Comparison of ENCODE assay signal across 2 cellular contexts in genomic region chr9:79569814-79570448, GRCh38.
TF ChIP-seq lines count a peak whose summit lies in the region.

No MANE protein-coding gene starts in this region.

TF ChIP-seq in SK-N-SH, 30 proteins besides CTCF, POLR2A, EP300 and RAD21 (continued from another document):
- TF ChIP-seq EZH2phosphoT487 (IDR thresholded peaks at IDR 0.05; ENCODE audit: borderline replicate concordance, low read depth): no peak
- no peak for TF ChIP-seq IRF3 (IDR thresholded peaks at IDR 0.05; ENCODE audit: low read depth, low read length)
- no peak for TF ChIP-seq FOXJ3 (CRISPR knock-in tag; IDR thresholded peaks at IDR 0.05)
- no peak for TF ChIP-seq PBX3 (IDR thresholded peaks at IDR 0.05)
- no peak for TF ChIP-seq RFX5 (IDR thresholded peaks at IDR 0.05; ENCODE audit: low read length)
- TF ChIP-seq ZBTB33 (IDR thresholded peaks at IDR 0.05; ENCODE audit: borderline replicate concordance, low read depth): no peak
- TF ChIP-seq TAF1 (IDR thresholded peaks at IDR 0.05; ENCODE audit: borderline replicate concordance, low read depth, low read length): no peak

TF ChIP-seq in SK-N-SH treated with all-trans-retinoic acid at 6 μM for 48 hours, 23 proteins besides CTCF, POLR2A, EP300 and RAD21 (continued from another document):
- TF ChIP-seq, protein P1, sequence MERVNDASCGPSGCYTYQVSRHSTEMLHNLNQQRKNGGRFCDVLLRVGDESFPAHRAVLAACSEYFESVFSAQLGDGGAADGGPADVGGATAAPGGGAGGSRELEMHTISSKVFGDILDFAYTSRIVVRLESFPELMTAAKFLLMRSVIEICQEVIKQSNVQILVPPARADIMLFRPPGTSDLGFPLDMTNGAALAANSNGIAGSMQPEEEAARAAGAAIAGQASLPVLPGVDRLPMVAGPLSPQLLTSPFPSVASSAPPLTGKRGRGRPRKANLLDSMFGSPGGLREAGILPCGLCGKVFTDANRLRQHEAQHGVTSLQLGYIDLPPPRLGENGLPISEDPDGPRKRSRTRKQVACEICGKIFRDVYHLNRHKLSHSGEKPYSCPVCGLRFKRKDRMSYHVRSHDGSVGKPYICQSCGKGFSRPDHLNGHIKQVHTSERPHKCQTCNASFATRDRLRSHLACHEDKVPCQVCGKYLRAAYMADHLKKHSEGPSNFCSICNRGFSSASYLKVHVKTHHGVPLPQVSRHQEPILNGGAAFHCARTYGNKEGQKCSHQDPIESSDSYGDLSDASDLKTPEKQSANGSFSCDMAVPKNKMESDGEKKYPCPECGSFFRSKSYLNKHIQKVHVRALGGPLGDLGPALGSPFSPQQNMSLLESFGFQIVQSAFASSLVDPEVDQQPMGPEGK (CRISPR knock-in tag; IDR thresholded peaks at IDR 0.05; ENCODE audit: borderline replicate concordance): no peak
- TF ChIP-seq OSR1 (CRISPR knock-in tag; IDR thresholded peaks at IDR 0.05): no peak
- no peak for TF ChIP-seq ESRRG (CRISPR knock-in tag; IDR thresholded peaks at IDR 0.05)
- no peak for TF ChIP-seq CSDC2 (CRISPR knock-in tag; IDR thresholded peaks at IDR 0.05)
- TF ChIP-seq ZFP3 (CRISPR knock-in tag; IDR thresholded peaks at IDR 0.05): no peak
- no peak for TF ChIP-seq RARB (CRISPR knock-in tag; IDR thresholded peaks at IDR 0.05)
- TF ChIP-seq TSHZ2 (CRISPR knock-in tag; IDR thresholded peaks at IDR 0.05): no peak
- no peak for TF ChIP-seq ARNTL (CRISPR knock-in tag; IDR thresholded peaks at IDR 0.05; ENCODE audit: borderline replicate concordance, low read depth)
- TF ChIP-seq GLIS3 (CRISPR knock-in tag; IDR thresholded peaks at IDR 0.05): no peak
- no peak for TF ChIP-seq ZNF8 (CRISPR knock-in tag; IDR thresholded peaks at IDR 0.05)
- TF ChIP-seq POU6F1 (CRISPR knock-in tag; IDR thresholded peaks at IDR 0.05; ENCODE audit: borderline replicate concordance, low read depth): no peak
- TF ChIP-seq, protein P2, sequence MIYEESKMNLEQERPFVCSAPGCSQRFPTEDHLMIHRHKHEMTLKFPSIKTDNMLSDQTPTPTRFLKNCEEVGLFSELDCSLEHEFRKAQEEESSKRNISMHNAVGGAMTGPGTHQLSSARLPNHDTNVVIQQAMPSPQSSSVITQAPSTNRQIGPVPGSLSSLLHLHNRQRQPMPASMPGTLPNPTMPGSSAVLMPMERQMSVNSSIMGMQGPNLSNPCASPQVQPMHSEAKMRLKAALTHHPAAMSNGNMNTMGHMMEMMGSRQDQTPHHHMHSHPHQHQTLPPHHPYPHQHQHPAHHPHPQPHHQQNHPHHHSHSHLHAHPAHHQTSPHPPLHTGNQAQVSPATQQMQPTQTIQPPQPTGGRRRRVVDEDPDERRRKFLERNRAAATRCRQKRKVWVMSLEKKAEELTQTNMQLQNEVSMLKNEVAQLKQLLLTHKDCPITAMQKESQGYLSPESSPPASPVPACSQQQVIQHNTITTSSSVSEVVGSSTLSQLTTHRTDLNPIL (CRISPR knock-in tag; IDR thresholded peaks at IDR 0.05; ENCODE audit: low read depth): no peak
- TF ChIP-seq ZFP30 (CRISPR knock-in tag; IDR thresholded peaks at IDR 0.05): no peak
- TF ChIP-seq ZC3H10 (CRISPR knock-in tag; IDR thresholded peaks at IDR 0.05): no peak
- TF ChIP-seq TCF4 (CRISPR knock-in tag; IDR thresholded peaks at IDR 0.05; ENCODE audit: borderline replicate concordance): no peak
- no peak for TF ChIP-seq ISL1 (CRISPR knock-in tag; IDR thresholded peaks at IDR 0.05)
